Comparison of ENCODE assay signal across 24 cellular contexts in the genomic region with DNA sequence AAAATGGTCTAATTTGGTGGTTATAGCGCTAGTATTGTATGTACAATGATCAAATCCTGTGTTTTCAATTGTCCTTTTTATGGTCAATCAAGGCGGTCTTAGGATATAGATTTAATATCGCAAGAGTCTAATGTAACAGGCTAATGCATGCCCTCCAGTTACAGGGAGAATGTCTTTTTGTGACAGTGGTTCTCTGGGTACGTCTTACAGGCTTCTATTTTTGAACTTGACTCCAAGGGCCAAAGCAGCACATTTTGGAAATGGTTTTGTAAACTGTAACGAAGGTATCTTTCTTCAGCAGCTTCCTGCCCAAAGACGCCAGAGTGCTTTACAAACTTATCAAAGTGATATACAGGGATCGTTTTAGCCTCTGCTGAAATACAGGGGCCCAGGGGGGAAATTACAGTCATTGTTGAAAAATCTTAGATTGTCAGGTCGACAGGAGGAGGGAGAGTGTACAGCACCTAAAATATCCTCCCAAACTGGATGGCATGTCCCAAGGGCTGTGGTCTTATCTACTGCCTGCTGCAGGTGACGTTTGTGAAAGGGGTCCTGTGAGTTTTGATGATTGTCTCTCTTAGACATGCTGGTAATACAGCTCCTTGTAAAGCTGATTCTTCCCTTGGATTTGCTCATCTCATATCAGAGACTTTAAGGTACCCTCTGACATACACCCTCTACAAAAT.
A peak's percentile ranks its signal among the peaks of the same experiment; 100 is the strongest.
DNase-seq lines count a peak whose midpoint lies in the region; ATAC-seq and TF ChIP-seq lines count a peak whose summit lies in the region.
"Had no signal": no experiment of that assay in that cellular context is flagged by ENCODE, and none has a peak within 500 bp of the region (broad histone marks: within the 10 kb centered on the region; RNA-seq: fewer than 3 reads in every experiment).

No MANE protein-coding gene starts in this region.

- H3K27ac ChIP-seq in heart left ventricle (peak overlapping the region in 4 of 12 donors; percentile 19 to 49 (median 30)), left ventricle myocardium inferior (replicated peaks) (peak overlapping the region; percentile 47)
- H3K27ac ChIP-seq: BLaER1 had no signal

- no peak overlapping the region for H3K4me3 ChIP-seq in heart left ventricle
- H3K4me3 ChIP-seq in left ventricle myocardium inferior = peak overlapping the region; percentile 10
- H3K4me3 ChIP-seq: BLaER1, GM12878 had no signal

- H3K9me3 ChIP-seq in heart left ventricle (no peaks in the 10 kb centered on the region), left ventricle myocardium inferior (replicated peaks) (no peaks in the 10 kb centered on the region)
- H3K9me3 ChIP-seq: BLaER1 had no signal

- peak; percentile 70 for ATAC-seq in Right ventricle myocardium superior (ENCODE audit: poor library complexity)
- ATAC-seq in heart left ventricle = peak; percentile 14 to 63 (median 48)
- ATAC-seq in left cardiac atrium = no peak
- ATAC-seq in GM21390 (IDR thresholded peaks at IDR 0.05; ENCODE audit: unreplicated experiment) = no peak
- ATAC-seq: GM12878 had no signal

- WGBS in heart left ventricle, 4 donors = 54 to 65% (median 60%) methylated on average over 9 of the region's 9 CpGs

- no peak for DNase-seq in Right ventricle myocardium superior
- no peak for DNase-seq in cardiac septum (ENCODE audit: low spot score)
- DNase-seq in heart left ventricle = no peak
- no peak for DNase-seq in left cardiac atrium
- no peak for DNase-seq in left ventricle myocardium inferior
- no peak for DNase-seq in NAMALWA (ENCODE audit: low spot score)
- DNase-seq: 8988T; ACHN; BE2C; C1 segment of cervical spinal cord; CD4-positive, alpha-beta memory T cell; CD4-positive, CD25-positive, alpha-beta regulatory T cell; CD8-positive, alpha-beta memory T cell; COR-L47; DMS 273 treated with DMSO at 0.1 percent for 48 hours; DMS153; DMS53; DMS79; DND-41; EL; GDM1 had no signal

- peaks cover 0 to 15% (median 4%) of the 10 kb centered on the region in 12 donors for H3K4me1 ChIP-seq in heart left ventricle
- peaks cover 11% of the 10 kb centered on the region for H3K4me1 ChIP-seq in left ventricle myocardium inferior
- H3K4me1 ChIP-seq: BE2C, BLaER1 had no signal

- no peak for TF ChIP-seq CTCF in heart left ventricle (IDR thresholded peaks at IDR 0.05)
- no peak for TF ChIP-seq CTCF in left ventricle myocardium inferior (IDR thresholded peaks at IDR 0.05; ENCODE audit: borderline replicate concordance)

- TF ChIP-seq POLR2A in heart left ventricle (IDR thresholded peaks at IDR 0.05) = no peak

- no peaks in the 10 kb centered on the region for H3K27me3 ChIP-seq in heart left ventricle
- H3K27me3 ChIP-seq in left ventricle myocardium inferior (ENCODE audit: low read depth) = no peaks in the 10 kb centered on the region
- H3K27me3 ChIP-seq: BE2C had no signal

- H3K36me3 ChIP-seq in heart left ventricle (no peaks in the 10 kb centered on the region), left ventricle myocardium inferior (no peaks in the 10 kb centered on the region)
- H3K36me3 ChIP-seq: BE2C, BLaER1 had no signal

- intact Hi-C loops in Right ventricle myocardium superior (cut with DNase I) (no loop called here), cardiac septum (cut with DNase I) (no loop called here), heart left ventricle (cut with DNase I) (loop anchor here in 1 of 10 donors (5.0 kb wide), 1 partner anchor 42 kb away; no protein-coding TSS in a partner anchor), left cardiac atrium (cut with DNase I) (no loop called here), left ventricle myocardium inferior (cut with micrococcal nuclease) (no loop called here)

Comparison
In these comparisons a context has a peak if more than half of its experiments do, and no peak if none do; other contexts are left out.
1. ATAC-seq: peak in Right ventricle myocardium superior (single experiment) and heart left ventricle (4 of 4); none in left cardiac atrium (0 of 2) and GM21390 (single experiment).